ENCODE assay signal across 17 cellular contexts in genomic region chr5:103919526-103919925, GRCh38.
"Had no signal": no experiment of that assay in that cellular context is flagged by ENCODE, and none has a peak within 500 bp of the region (broad histone marks: within the 10 kb centered on the region; RNA-seq: fewer than 3 reads in every experiment).

No MANE protein-coding gene starts in this region.

- H3K9me3 ChIP-seq: left ventricle myocardium inferior, transverse colon had no signal

- H3K4me3 Mint-ChIP-seq: activated CD4-positive, alpha-beta T cell treated with anti-CD3 and anti-CD28 coated beads, Interleukin-2, amount 10 ng/mL, durations not matched to agents 7 days and 5 days; memory B cell had no signal

- H3K27me3 Mint-ChIP-seq: activated CD4-positive, alpha-beta T cell treated with anti-CD3 and anti-CD28 coated beads, Interleukin-2, amount 10 ng/mL, durations not matched to agents 7 days and 5 days; memory B cell; progenitor cell of endocrine pancreas had no signal

- ATAC-seq: activated naive CD4-positive, alpha-beta T cell treated with anti-CD3 and anti-CD28 coated beads, Interleukin-2, amount 50 U/mL, for 72 hours; sciatic nerve had no signal

- H3K9me3 Mint-ChIP-seq: activated CD4-positive, alpha-beta T cell treated with anti-CD3 and anti-CD28 coated beads, Interleukin-2, amount 10 ng/mL, durations not matched to agents 7 days and 5 days; activated T-helper 2 cell treated with anti-CD3 and anti-CD28 coated beads, Interferon-gamma antibody, Interleukin-2, Interleukin-4, amounts not matched to agents 10 μg/mL and 5 μg/mL and 100 μg/mL, durations not matched to agents 14 hours and 24 hours and 36 hours; memory B cell had no signal

- H3K4me1 ChIP-seq: left ventricle myocardium inferior had no signal

- H3K4me3 ChIP-seq: left ventricle myocardium inferior, transverse colon had no signal

- H3K27ac Mint-ChIP-seq: activated CD4-positive, alpha-beta T cell treated with anti-CD3 and anti-CD28 coated beads, Interleukin-2, amount 10 ng/mL, durations not matched to agents 7 days and 5 days; activated naive CD4-positive, alpha-beta T cell treated with anti-CD3 and anti-CD28 coated beads, Interleukin-2, amount 50 U/mL, for 72 hours; activated T-helper 2 cell treated with anti-CD3 and anti-CD28 coated beads, Interferon-gamma antibody, Interleukin-2, Interleukin-4, amounts not matched to agents 10 μg/mL and 5 μg/mL and 100 μg/mL, durations not matched to agents 14 hours and 24 hours and 36 hours; memory B cell had no signal

- DNase-seq: activated CD4-positive, alpha-beta T cell treated with anti-CD3 and anti-CD28 coated beads, Interleukin-2, amount 10 ng/mL, durations not matched to agents 7 days and 5 days; activated CD4-positive, CD25-positive, alpha-beta regulatory T cell; amygdala; brain microvascular endothelial cell; dermis blood vessel endothelial cell; glutamatergic neuron; left ventricle myocardium inferior; stimulated activated CD4-positive, alpha-beta T cell treated with anti-CD3 and anti-CD28 coated beads, Interleukin-12 subunit alpha, Interleukin-12 subunit beta, amount 100 ng/mL, for 4 hours; stimulated activated naive CD4-positive, alpha-beta T cell; substantia nigra; T-helper 2 cell; transverse colon had no signal

- H3K27ac ChIP-seq: left ventricle myocardium inferior, transverse colon had no signal

- H3K36me3 ChIP-seq: brain microvascular endothelial cell, left ventricle myocardium inferior, transverse colon had no signal

- H3K36me3 Mint-ChIP-seq: activated naive CD4-positive, alpha-beta T cell treated with anti-CD3 and anti-CD28 coated beads, Interleukin-2, amount 50 U/mL, for 72 hours; memory B cell had no signal

- H3K4me1 Mint-ChIP-seq: activated CD4-positive, alpha-beta T cell treated with anti-CD3 and anti-CD28 coated beads, Interleukin-2, amount 10 ng/mL, durations not matched to agents 7 days and 5 days; memory B cell had no signal

- H3K27me3 ChIP-seq: brain microvascular endothelial cell, transverse colon had no signal
